In the genomic region with DNA sequence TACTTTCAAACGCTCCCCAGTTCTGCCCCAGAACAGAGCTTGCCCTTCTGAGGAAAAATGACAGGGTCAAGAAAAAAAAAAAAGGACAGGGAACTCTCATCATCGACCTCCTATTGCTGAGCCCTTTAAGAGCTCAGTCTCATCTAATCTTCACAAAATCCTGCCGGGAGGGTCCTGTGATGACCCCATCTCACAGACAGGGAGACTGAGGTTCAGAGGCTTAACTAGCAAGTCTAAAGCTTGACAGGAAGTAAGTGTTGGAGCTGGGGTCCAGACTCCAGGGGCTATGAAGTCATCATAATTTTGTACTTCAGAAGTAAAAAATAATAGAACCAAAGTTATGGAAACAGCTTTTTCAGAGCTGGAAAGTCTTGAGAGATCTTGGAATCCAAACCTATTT, we compare ENCODE assay signal across 1 cellular context.
TF ChIP-seq lines count a peak whose summit lies in the region.

No MANE protein-coding gene starts in this region.

TF ChIP-seq in H1, 55 proteins besides CTCF, POLR2A, EP300 and RAD21:
- TF ChIP-seq KDM1A (IDR thresholded peaks at IDR 0.05; ENCODE audit: borderline replicate concordance, low read length) (peak; percentile 69; the same call in 1 of the 2 replicates), NRF1 (IDR thresholded peaks at IDR 0.05; ENCODE audit: low read depth, low read length) (no peak)
